In the genomic region with DNA sequence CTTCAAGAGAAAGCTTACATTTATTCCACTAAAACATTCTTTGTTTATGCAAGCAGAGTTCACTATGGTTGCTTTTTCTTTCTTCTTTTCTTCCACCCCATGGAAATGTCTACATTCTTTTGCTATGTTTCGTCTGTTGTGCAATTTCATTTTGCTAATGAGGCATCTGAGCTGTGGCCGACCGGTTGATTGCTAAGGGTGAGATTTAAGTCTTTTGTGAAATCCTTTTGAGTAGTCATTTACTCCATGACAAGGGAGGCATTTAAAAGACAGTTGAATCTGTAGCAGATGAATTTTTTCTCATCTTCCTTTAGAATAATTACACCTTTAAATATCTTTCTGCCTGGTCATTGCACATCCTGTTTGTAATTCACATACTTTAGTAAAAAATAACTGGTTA, we compare ENCODE assay signal across 12 cellular contexts.
A peak's percentile ranks its signal among the peaks of the same experiment; 100 is the strongest.
DNase-seq lines count a peak whose midpoint lies in the region; ATAC-seq and TF ChIP-seq lines count a peak whose summit lies in the region.
"Had no signal": no experiment of that assay in that cellular context is flagged by ENCODE, and none has a peak within 500 bp of the region (broad histone marks: within the 10 kb centered on the region; RNA-seq: fewer than 3 reads in every experiment).

No MANE protein-coding gene starts in this region.

- TF ChIP-seq CTCF in RWPE1 (conservative IDR thresholded peaks at IDR 0.05; ENCODE audit: low read depth) (no peak), fibroblast of mammary gland (conservative IDR thresholded peaks at IDR 0.05; ENCODE audit: control insufficient read depth, insufficient read depth, low read depth, low read length) (no peak), retinal pigment epithelial cell (conservative IDR thresholded peaks at IDR 0.05; ENCODE audit: low read depth, low read length) (no peak), lower lobe of right lung (IDR thresholded peaks at IDR 0.05) (no peak)

- H3K27me3 ChIP-seq in lower lobe of right lung (ENCODE audit: low read depth): no peaks in the 10 kb centered on the region

- no peak for ATAC-seq in lower lobe of right lung

- DNase-seq in NCI-H2227 treated with DMSO at 0.1 percent for 48 hours (lab: John Stamatoyannopoulos, UW): peak; percentile 21
- no peak for DNase-seq in NCI-H2227 (lab: John Stamatoyannopoulos, UW; ENCODE audit: unreplicated experiment)
- peak; percentile 19 for DNase-seq in RWPE1 (ENCODE audit: low spot score)
- peak; percentile 73 for DNase-seq in fibroblast of mammary gland (ENCODE audit: low read depth)
- peak; percentile 92 for DNase-seq in retinal pigment epithelial cell (ENCODE audit: low read depth)
- DNase-seq in effector CD4-positive, alpha-beta T cell: no peak
- DNase-seq in OCI-M1 (lab: John Stamatoyannopoulos, UW): no peak
- no peak for DNase-seq in lower lobe of right lung
- DNase-seq: effector memory CD4-positive, alpha-beta T cell; Kasumi-1; midbrain; small intestine had no signal

- POLR2A ChIA-PET in RWPE1 (lab: Yijun Ruan, JAX; ENCODE audit: low non-redundant PET): no interaction called here

- H3K9me3 ChIP-seq in lower lobe of right lung: no peaks in the 10 kb centered on the region

- intact Hi-C loops in lower lobe of right lung (cut with DNase I): no loop called here

- CTCF ChIA-PET in RWPE1 (lab: Yijun Ruan, JAX): no interaction called here

- no peak overlapping the region for H3K27ac ChIP-seq in RWPE1
- no peak overlapping the region for H3K27ac ChIP-seq in lower lobe of right lung

- H3K4me1 ChIP-seq in lower lobe of right lung: no peaks in the 10 kb centered on the region

- no peak overlapping the region for H3K4me3 ChIP-seq in fibroblast of mammary gland (ENCODE audit: control insufficient read depth, low read depth, low read length)
- H3K4me3 ChIP-seq in retinal pigment epithelial cell (ENCODE audit: low read length): no peak overlapping the region
- H3K4me3 ChIP-seq in lower lobe of right lung: no peak overlapping the region

- H3K36me3 ChIP-seq in lower lobe of right lung: no peaks in the 10 kb centered on the region

Comparison
In these comparisons a context has a peak if more than half of its experiments do, and no peak if none do; other contexts are left out.
1. DNase-seq: peak in NCI-H2227 treated with DMSO at 0.1 percent for 48 hours (single experiment), RWPE1 (single experiment), fibroblast of mammary gland (single experiment) and retinal pigment epithelial cell (single experiment); none in NCI-H2227 (single experiment), effector CD4-positive, alpha-beta T cell (single experiment), OCI-M1 (single experiment) and lower lobe of right lung (single experiment).